In the genomic region with DNA sequence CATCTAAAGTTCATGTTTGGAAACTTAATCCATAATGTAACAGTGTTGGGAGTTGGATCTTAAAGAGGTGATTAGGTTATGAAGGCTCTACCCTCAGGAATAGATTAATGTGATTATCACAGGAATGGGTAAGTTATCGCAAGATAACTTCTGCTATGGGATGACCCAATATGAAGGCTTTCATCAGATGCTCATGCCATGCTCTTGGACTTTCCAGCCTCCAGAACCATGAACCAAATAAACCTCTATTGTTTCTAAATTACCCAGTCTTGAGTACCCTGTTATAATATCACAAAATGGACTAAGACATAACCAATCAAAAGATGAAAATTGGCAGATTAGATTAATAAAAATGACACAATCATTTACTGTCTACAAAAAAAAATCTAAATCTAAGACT, we compare ENCODE assay signal across 8 cellular contexts.
"Had no signal": no experiment of that assay in that cellular context is flagged by ENCODE, and none has a peak within 500 bp of the region (broad histone marks: within the 10 kb centered on the region; RNA-seq: fewer than 3 reads in every experiment).

No MANE protein-coding gene starts in this region.

- H3K4me1 ChIP-seq: HAP-1 had no signal

- DNase-seq: GM23248, GOT3, H7, HFFc6, Kasumi-1, KG1 had no signal

- H2AFZ ChIP-seq: GM23248 had no signal

- H3K9ac ChIP-seq: GM23248 had no signal

- H3K9me3 ChIP-seq: HAP-1 had no signal

- FAIRE-seq: HTR-8/SVneo had no signal

- H3K36me3 ChIP-seq: HAP-1 had no signal

- H3K4me3 ChIP-seq: GM23248, HAP-1 had no signal

- H3K27ac ChIP-seq: GM23248 had no signal
